11 cellular contexts compared by ENCODE assay signal in the genomic region with DNA sequence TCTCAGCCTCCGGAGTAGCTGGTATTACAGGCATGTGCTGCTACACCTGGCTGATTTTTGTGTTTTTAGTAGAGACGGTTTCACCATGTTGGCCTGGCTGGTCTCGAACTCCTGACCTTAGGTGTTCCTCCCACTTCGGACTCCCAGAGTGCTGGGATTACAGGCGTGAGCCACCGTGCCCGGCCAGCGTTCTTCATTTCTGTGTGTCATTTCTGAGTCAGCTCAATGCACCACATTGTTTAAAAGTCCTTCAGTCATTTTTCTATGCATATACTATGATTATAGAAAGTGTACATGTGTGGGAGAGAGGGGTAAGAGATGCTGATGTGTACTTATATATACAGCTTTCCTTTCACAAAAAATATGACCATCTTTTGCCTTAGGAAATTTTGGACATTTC. TPM values are rescaled to one million over a fixed set of nuclear protein-coding genes. Genes with fewer than 3 reads are reported as not detected.
A peak's percentile ranks its signal among the peaks of the same experiment; 100 is the strongest.
DNase-seq lines count a peak whose midpoint lies in the region; ATAC-seq and TF ChIP-seq lines count a peak whose summit lies in the region.
"Had no signal": no experiment of that assay in that cellular context is flagged by ENCODE, and none has a peak within 500 bp of the region (broad histone marks: within the 10 kb centered on the region; RNA-seq: fewer than 3 reads in every experiment).

No MANE protein-coding gene starts in this region.

- H3F3A ChIP-seq in neural progenitor cell (ENCODE audit: low read depth): no peaks in the 10 kb centered on the region

- H3K36me3 Mint-ChIP-seq in activated CD4-positive, alpha-beta memory T cell treated with anti-CD3 and anti-CD28 coated beads for 36 hours: peaks cover 7% of the 10 kb centered on the region
- peaks cover 16% of the 10 kb centered on the region for H3K36me3 Mint-ChIP-seq in activated CD4-positive, alpha-beta memory T cell treated with anti-CD3 and anti-CD28 coated beads, Interleukin-2, amount 10 ng/mL, durations not matched to agents 7 days and 5 days (ENCODE audit: low read depth)
- H3K36me3 Mint-ChIP-seq in activated naive CD8-positive, alpha-beta T cell treated with anti-CD3 and anti-CD28 coated beads, Interleukin-2, amount 50 U/mL, for 24 hours (ENCODE audit: low read depth): peaks cover 28% of the 10 kb centered on the region
- H3K36me3 Mint-ChIP-seq in neural progenitor cell: no peaks in the 10 kb centered on the region

- H3K27me3 ChIP-seq in Karpas-422 (ENCODE audit: low read length): no peaks in the 10 kb centered on the region
- H3K27me3 ChIP-seq in neural progenitor cell: no peaks in the 10 kb centered on the region
- H3K27me3 ChIP-seq: upper lobe of left lung had no signal

- H3K9me3 Mint-ChIP-seq in activated CD4-positive, alpha-beta memory T cell treated with anti-CD3 and anti-CD28 coated beads for 36 hours: no peaks in the 10 kb centered on the region
- H3K9me3 Mint-ChIP-seq in activated CD4-positive, alpha-beta memory T cell treated with anti-CD3 and anti-CD28 coated beads, Interleukin-2, amount 10 ng/mL, durations not matched to agents 7 days and 5 days: no peaks in the 10 kb centered on the region
- no peaks in the 10 kb centered on the region for H3K9me3 Mint-ChIP-seq in activated naive CD8-positive, alpha-beta T cell treated with anti-CD3 and anti-CD28 coated beads, Interleukin-2, amount 50 U/mL, for 24 hours
- H3K9me3 Mint-ChIP-seq in neural progenitor cell: no peaks in the 10 kb centered on the region

- H3K27ac Mint-ChIP-seq in activated CD4-positive, alpha-beta memory T cell treated with anti-CD3 and anti-CD28 coated beads for 36 hours: no peak overlapping the region
- no peak overlapping the region for H3K27ac Mint-ChIP-seq in activated CD4-positive, alpha-beta memory T cell treated with anti-CD3 and anti-CD28 coated beads, Interleukin-2, amount 10 ng/mL, durations not matched to agents 7 days and 5 days
- no peak overlapping the region for H3K27ac Mint-ChIP-seq in activated naive CD8-positive, alpha-beta T cell treated with anti-CD3 and anti-CD28 coated beads, Interleukin-2, amount 50 U/mL, for 24 hours
- H3K27ac Mint-ChIP-seq in neural progenitor cell: no peak overlapping the region

- H3K4me1 Mint-ChIP-seq in activated CD4-positive, alpha-beta memory T cell treated with anti-CD3 and anti-CD28 coated beads for 36 hours (ENCODE audit: low read depth): peaks cover 42% of the 10 kb centered on the region
- H3K4me1 Mint-ChIP-seq in activated CD4-positive, alpha-beta memory T cell treated with anti-CD3 and anti-CD28 coated beads, Interleukin-2, amount 10 ng/mL, durations not matched to agents 7 days and 5 days: peaks cover 43% of the 10 kb centered on the region
- H3K4me1 Mint-ChIP-seq in activated naive CD8-positive, alpha-beta T cell treated with anti-CD3 and anti-CD28 coated beads, Interleukin-2, amount 50 U/mL, for 24 hours: peaks cover 66% of the 10 kb centered on the region
- peaks cover 20% of the 10 kb centered on the region for H3K4me1 Mint-ChIP-seq in neural progenitor cell

- H3K4me3 ChIP-seq in Karpas-422 (ENCODE audit: low read length): peak overlapping the region; percentile 91
- H3K4me3 ChIP-seq in neural progenitor cell: no peak overlapping the region

- H2AFZ ChIP-seq in Karpas-422 (ENCODE audit: low read length) (no peak overlapping the region), neural progenitor cell (replicated peaks) (no peak overlapping the region)

- no peaks in the 10 kb centered on the region for H3K9me2 ChIP-seq in Karpas-422 (replicated peaks; ENCODE audit: insufficient read depth, low read length)

- peaks cover 11% of the 10 kb centered on the region; the same call in 1 of the 2 replicates for H3K36me3 ChIP-seq in Karpas-422 (ENCODE audit: insufficient read depth, low read length)
- H3K36me3 ChIP-seq in neural progenitor cell: no peaks in the 10 kb centered on the region
- H3K36me3 ChIP-seq: upper lobe of left lung had no signal

- peak overlapping the region; percentile 49 for H3K4me3 Mint-ChIP-seq in activated CD4-positive, alpha-beta memory T cell treated with anti-CD3 and anti-CD28 coated beads for 36 hours
- no peak overlapping the region for H3K4me3 Mint-ChIP-seq in activated CD4-positive, alpha-beta memory T cell treated with anti-CD3 and anti-CD28 coated beads, Interleukin-2, amount 10 ng/mL, durations not matched to agents 7 days and 5 days
- H3K4me3 Mint-ChIP-seq in activated naive CD8-positive, alpha-beta T cell treated with anti-CD3 and anti-CD28 coated beads, Interleukin-2, amount 50 U/mL, for 24 hours: peak overlapping the region; percentile 93
- H3K4me3 Mint-ChIP-seq in neural progenitor cell: peak overlapping the region; percentile 59

- H3K79me2 ChIP-seq in Karpas-422 (ENCODE audit: low read length) (peaks cover 70% of the 10 kb centered on the region), neural progenitor cell (ENCODE audit: low read depth) (peaks cover 68% of the 10 kb centered on the region)

- H3K4me1 ChIP-seq in Karpas-422 (ENCODE audit: low read length): peaks cover 35% of the 10 kb centered on the region
- H3K4me1 ChIP-seq in neural progenitor cell: peaks cover 12% of the 10 kb centered on the region

- POLR2A ChIA-PET in activated CD4-positive, alpha-beta memory T cell treated with anti-CD3 and anti-CD28 coated beads for 36 hours (lab: Charles Lee): no interaction called here
- POLR2A ChIA-PET in activated CD4-positive, alpha-beta memory T cell treated with anti-CD3 and anti-CD28 coated beads, Interleukin-2, amount 10 ng/mL, durations not matched to agents 7 days and 5 days (lab: Charles Lee): no interaction called here

- ATAC-seq in activated naive CD8-positive, alpha-beta T cell treated with anti-CD3 and anti-CD28 coated beads, Interleukin-2, amount 50 U/mL, for 24 hours: no peak
- no peak for ATAC-seq in HG03139 (IDR thresholded peaks at IDR 0.05; ENCODE audit: unreplicated experiment)

- H3K27me3 Mint-ChIP-seq in activated CD4-positive, alpha-beta memory T cell treated with anti-CD3 and anti-CD28 coated beads for 36 hours: no peaks in the 10 kb centered on the region
- no peaks in the 10 kb centered on the region for H3K27me3 Mint-ChIP-seq in activated CD4-positive, alpha-beta memory T cell treated with anti-CD3 and anti-CD28 coated beads, Interleukin-2, amount 10 ng/mL, durations not matched to agents 7 days and 5 days
- peaks cover 3% of the 10 kb centered on the region for H3K27me3 Mint-ChIP-seq in activated naive CD8-positive, alpha-beta T cell treated with anti-CD3 and anti-CD28 coated beads, Interleukin-2, amount 50 U/mL, for 24 hours
- peaks cover 2% of the 10 kb centered on the region for H3K27me3 Mint-ChIP-seq in neural progenitor cell (ENCODE audit: insufficient read depth, low read depth)

- no peak for DNase-seq in activated CD4-positive, alpha-beta memory T cell treated with anti-CD3 and anti-CD28 coated beads for 36 hours
- DNase-seq in activated CD4-positive, alpha-beta memory T cell treated with anti-CD3 and anti-CD28 coated beads, Interleukin-2, amount 10 ng/mL, durations not matched to agents 7 days and 5 days: no peak
- DNase-seq in Karpas-422 (no peak), neural progenitor cell (ENCODE audit: low spot score) (no peak), NOMO-1 (lab: John Stamatoyannopoulos, UW; ENCODE audit: unreplicated experiment in 2 of 2) (no peak), D341Med (ENCODE audit: low spot score) (no peak)
- DNase-seq in activated naive CD8-positive, alpha-beta T cell treated with anti-CD3 and anti-CD28 coated beads, Interleukin-2, amount 50 U/mL, for 24 hours: no peak
- DNase-seq: KG1, T-helper 9 cell had no signal

- CTCF ChIA-PET in activated CD4-positive, alpha-beta memory T cell treated with anti-CD3 and anti-CD28 coated beads for 36 hours (lab: Charles Lee): no interaction called here
- CTCF ChIA-PET in activated CD4-positive, alpha-beta memory T cell treated with anti-CD3 and anti-CD28 coated beads, Interleukin-2, amount 10 ng/mL, durations not matched to agents 7 days and 5 days (lab: Charles Lee): no interaction called here

- H3K9ac ChIP-seq in Karpas-422 (ENCODE audit: low read length) (no peak overlapping the region), neural progenitor cell (no peak overlapping the region)

- intact Hi-C loops in activated CD4-positive, alpha-beta memory T cell treated with anti-CD3 and anti-CD28 coated beads for 36 hours (cut with micrococcal nuclease): loop anchor here (5.0 to 10.0 kb wide), 2 partner anchors 221 to 544 kb away; partner anchors contain the start of genes GRAMD1C and SPICE1

- H3K4me2 ChIP-seq in Karpas-422 (ENCODE audit: low read depth, low read length, poor library complexity, severe bottlenecking) (peak overlapping the region; percentile 87), neural progenitor cell (peak overlapping the region; percentile 94)

- H3K27ac ChIP-seq in Karpas-422 (ENCODE audit: low read length): no peak overlapping the region
- H3K27ac ChIP-seq in neural progenitor cell: no peak overlapping the region
- H3K27ac ChIP-seq: upper lobe of left lung had no signal

- H3K9me3 ChIP-seq in Karpas-422 (ENCODE audit: low read length) (no peaks in the 10 kb centered on the region), neural progenitor cell (ENCODE audit: low read depth) (no peaks in the 10 kb centered on the region)
- H3K9me3 ChIP-seq: upper lobe of left lung had no signal

- TF ChIP-seq CTCF in neural progenitor cell (IDR thresholded peaks at IDR 0.05): no peak

- no peaks in the 10 kb centered on the region for H4K20me1 ChIP-seq in Karpas-422 (ENCODE audit: insufficient read depth, low read depth, low read length)
- peaks cover 20% of the 10 kb centered on the region for H4K20me1 ChIP-seq in neural progenitor cell (ENCODE audit: low read depth)

RNA-seq across cellular contexts. Expression of gene QTRT2, which starts 2.1 kb away (rescaled TPM):
- 10 to 100 TPM; 27.2 to 30.7 TPM for total RNA-seq in activated CD4-positive, alpha-beta memory T cell treated with anti-CD3 and anti-CD28 coated beads for 36 hours
- total RNA-seq in activated CD4-positive, alpha-beta memory T cell treated with anti-CD3 and anti-CD28 coated beads, Interleukin-2, amount 10 ng/mL, durations not matched to agents 7 days and 5 days: 10 to 100 TPM; 23.3 to 25.6 TPM
- total RNA-seq in Karpas-422 (2014; rRNA removed; shearing (Covaris generic); ENCODE audit: low replicate concordance): 27.1 and 56.9 TPM in 2 replicates
- total RNA-seq in neural progenitor cell (ENCODE audit: low replicate concordance): 28.2 and 32.1 TPM in 2 replicates

RNA-seq across cellular contexts. Expression of gene CCDC191, which starts 2.3 kb away (rescaled TPM):
- 1 to 10 TPM; 3.5 TPM for total RNA-seq in activated CD4-positive, alpha-beta memory T cell treated with anti-CD3 and anti-CD28 coated beads for 36 hours
- 1 to 10 TPM; 2.6 to 3.0 TPM for total RNA-seq in activated CD4-positive, alpha-beta memory T cell treated with anti-CD3 and anti-CD28 coated beads, Interleukin-2, amount 10 ng/mL, durations not matched to agents 7 days and 5 days
- 2.8 and 9.4 TPM in 2 replicates for total RNA-seq in Karpas-422 (2014; rRNA removed; shearing (Covaris generic); ENCODE audit: low replicate concordance)
- 4.9 and 6.4 TPM in 2 replicates for total RNA-seq in neural progenitor cell (ENCODE audit: low replicate concordance)
